12 cellular contexts compared by ENCODE assay signal in the genomic region with DNA sequence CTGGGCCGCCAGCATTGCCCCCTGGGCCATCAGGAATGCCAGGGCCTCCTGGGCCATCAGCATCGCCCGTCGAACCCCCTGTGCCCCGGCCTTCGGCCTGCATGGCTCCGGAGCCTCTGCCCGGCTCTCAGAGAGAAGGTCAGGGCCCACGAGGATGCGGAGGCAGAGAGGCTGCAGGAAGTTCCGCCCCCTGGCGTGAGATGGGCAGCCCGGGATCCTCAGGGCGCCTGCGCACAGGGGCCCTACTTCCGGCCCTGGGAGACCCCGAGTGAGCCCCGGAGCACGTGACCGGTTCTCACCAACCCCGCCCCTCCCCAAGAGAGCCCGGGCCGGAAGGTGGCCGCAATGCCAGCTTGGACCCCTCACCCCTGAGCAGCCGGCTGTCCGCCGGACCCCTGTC. TPM values are rescaled to one million over a fixed set of nuclear protein-coding genes. Genes with fewer than 3 reads are reported as not detected.
"Had no signal": no experiment of that assay in that cellular context is flagged by ENCODE, and none has a peak within 500 bp of the region (broad histone marks: within the 10 kb centered on the region; RNA-seq: fewer than 3 reads in every experiment).

A gene (minus strand): TSS at position 167 of the 400 bp plus-strand sequence. CDS start 64 bp downstream, at position 103.

RNA-seq across cellular contexts. Expression of the gene that starts here (rescaled TPM):
- total RNA-seq: activated CD4-positive, alpha-beta memory T cell treated with anti-CD3 and anti-CD28 coated beads, Interleukin-2, amount 10 ng/mL, durations not matched to agents 7 days and 5 days; activated CD4-positive, alpha-beta T cell treated with anti-CD3 and anti-CD28 coated beads, Interleukin-2, amount 10 ng/mL, durations not matched to agents 7 days and 5 days; activated naive CD4-positive, alpha-beta T cell treated with anti-CD3 and anti-CD28 coated beads for 36 hours; activated T-helper 1 cell treated with anti-CD3 and anti-CD28 coated beads, Interleukin-12 subunit alpha, Interleukin-12 subunit beta, Interleukin-2, Interleukin-4 antibody, amounts not matched to agents 30 ng/mL and 10 ng/mL and 1 ng/mL, durations not matched to agents 14 hours and 24 hours and 36 hours; activated T-helper 2 cell treated with anti-CD3 and anti-CD28 coated beads, Interferon-gamma antibody, Interleukin-2, Interleukin-4, amounts not matched to agents 10 μg/mL and 5 μg/mL and 100 μg/mL, durations not matched to agents 14 hours and 24 hours and 36 hours; body of pancreas; chondrocyte; dermis blood vessel endothelial cell; esophagus squamous epithelium; frontal cortex; T-helper 2 cell treated with Interferon-gamma antibody and Interleukin-4, amounts not matched to agents 100 ng/mL and 5 ng/mL, for 36 hours; WTC11 had no signal
